Comparison of ENCODE assay signal across 9 cellular contexts in the genomic region with DNA sequence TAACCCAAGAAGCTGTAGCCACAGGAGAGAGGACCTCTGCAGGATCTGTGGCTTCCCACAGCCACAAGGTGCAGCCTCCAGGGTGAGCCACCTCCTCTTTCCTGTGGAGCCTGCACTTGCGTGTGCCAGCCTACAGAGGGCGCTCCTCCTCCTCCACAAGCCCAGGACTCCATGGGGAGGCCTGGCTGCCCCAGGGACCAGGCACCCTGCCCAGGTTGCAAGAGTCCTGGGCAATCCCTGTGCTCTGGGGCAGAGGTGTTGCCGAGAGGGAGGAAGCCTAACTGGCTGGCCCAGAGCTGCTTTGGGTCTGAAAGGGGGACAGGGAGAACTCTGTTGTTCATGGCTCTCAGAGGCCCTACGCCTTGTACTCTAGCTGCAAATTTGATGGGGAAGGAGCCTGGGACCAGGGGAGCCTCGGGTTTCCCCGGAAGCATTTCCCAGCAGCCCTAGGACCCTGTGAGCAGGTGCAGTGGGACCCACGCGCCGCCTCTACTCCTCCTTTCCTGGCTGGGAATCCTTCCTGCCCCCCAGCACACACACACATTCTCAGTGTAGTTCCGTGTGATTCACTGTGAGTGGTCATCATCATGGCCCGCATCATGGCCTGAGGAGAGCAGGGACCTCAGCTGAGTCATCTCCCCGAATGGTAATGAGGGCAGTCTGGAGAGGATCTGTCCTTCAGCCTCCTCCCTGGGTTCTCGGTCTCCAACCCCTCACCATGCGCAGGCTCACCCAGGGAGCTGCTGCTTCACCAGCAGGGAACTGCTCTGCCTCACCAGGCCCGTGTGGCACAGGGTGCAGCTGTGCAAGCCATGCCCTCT. TPM values are rescaled to one million over a fixed set of nuclear protein-coding genes. Genes with fewer than 3 reads are reported as not detected.
DNase-seq lines count a peak whose midpoint lies in the region; ATAC-seq, FAIRE-seq and TF ChIP-seq lines count a peak whose summit lies in the region.
"Had no signal": no experiment of that assay in that cellular context is flagged by ENCODE, and none has a peak within 500 bp of the region (broad histone marks: within the 10 kb centered on the region; RNA-seq: fewer than 3 reads in every experiment).

No MANE protein-coding gene starts in this region.

- no peaks in the 10 kb centered on the region for H3K9me3 Mint-ChIP-seq in activated T-helper 1 cell treated with anti-CD3 and anti-CD28 coated beads, Interleukin-12 subunit alpha, Interleukin-12 subunit beta, Interleukin-2, Interleukin-4 antibody, amounts not matched to agents 30 ng/mL and 10 ng/mL and 1 ng/mL, durations not matched to agents 14 hours and 24 hours and 36 hours

- peak overlapping the region; percentile 56 for H3K4me2 ChIP-seq in GM23248 (ENCODE audit: unreplicated experiment)

- no peak for TF ChIP-seq EP300 in gastroesophageal sphincter (IDR thresholded peaks at IDR 0.05)

- no peaks in the 10 kb centered on the region for H3K9me3 ChIP-seq in GM23248 (ENCODE audit: low read depth)
- no peaks in the 10 kb centered on the region for H3K9me3 ChIP-seq in gastroesophageal sphincter

- H3K27me3 ChIP-seq in GM23248 (replicated peaks; ENCODE audit: insufficient read depth) (no peaks in the 10 kb centered on the region), gastroesophageal sphincter (no peaks in the 10 kb centered on the region)

- H3K4me3 Mint-ChIP-seq in activated T-helper 1 cell treated with anti-CD3 and anti-CD28 coated beads, Interleukin-12 subunit alpha, Interleukin-12 subunit beta, Interleukin-2, Interleukin-4 antibody, amounts not matched to agents 30 ng/mL and 10 ng/mL and 1 ng/mL, durations not matched to agents 14 hours and 24 hours and 36 hours, result no peak overlapping the region

- 38% methylated on average over 15 of the region's 15 CpGs for WGBS in GM23248 (ENCODE audit: low coverage in 1 of 2, low lambda C conversion rate in 2 of 2, missing lambda C conversion rate in 2 of 2), 2 experiments
- 53% methylated on average over 6 of the region's 15 CpGs; no CpG with 5 or more reads in 1 of the 2 donors for whole genome bisulfite sequencing in gastroesophageal sphincter (ENCODE audit: low coverage in 1 of 2), 2 donors

- H3K4me1 Mint-ChIP-seq in activated T-helper 1 cell treated with anti-CD3 and anti-CD28 coated beads, Interleukin-12 subunit alpha, Interleukin-12 subunit beta, Interleukin-2, Interleukin-4 antibody, amounts not matched to agents 30 ng/mL and 10 ng/mL and 1 ng/mL, durations not matched to agents 14 hours and 24 hours and 36 hours (ENCODE audit: low read depth), result no peaks in the 10 kb centered on the region

- peaks cover 5% of the 10 kb centered on the region for H3K27me3 Mint-ChIP-seq in activated T-helper 1 cell treated with anti-CD3 and anti-CD28 coated beads, Interleukin-12 subunit alpha, Interleukin-12 subunit beta, Interleukin-2, Interleukin-4 antibody, amounts not matched to agents 30 ng/mL and 10 ng/mL and 1 ng/mL, durations not matched to agents 14 hours and 24 hours and 36 hours (ENCODE audit: insufficient read depth)

- no peak overlapping the region for H3K4me3 ChIP-seq in AG09309 (ENCODE audit: control insufficient read depth, low read depth, low read length)
- no peak overlapping the region for H3K4me3 ChIP-seq in GM23248
- H3K4me3 ChIP-seq in gastroesophageal sphincter, result no peak overlapping the region
- H3K4me3 ChIP-seq in retinal pigment epithelial cell (ENCODE audit: low read length), result no peak overlapping the region

- H3K9me2 ChIP-seq in GM23248 (ENCODE audit: insufficient read depth), result no peaks in the 10 kb centered on the region

- DNase-seq in AG09309 (ENCODE audit: low read depth) (peak; percentile 72), GM23248 (peak; percentile 97), RCC 7860 (ENCODE audit: low spot score) (peak; percentile 88), retinal pigment epithelial cell (ENCODE audit: low read depth) (peak; percentile 11)
- peak; percentile 59 for DNase-seq in activated T-helper 1 cell treated with anti-CD3 and anti-CD28 coated beads, Interleukin-12 subunit alpha, Interleukin-12 subunit beta, Interleukin-2, Interleukin-4 antibody, amounts not matched to agents 30 ng/mL and 10 ng/mL and 1 ng/mL, durations not matched to agents 14 hours and 24 hours and 36 hours (ENCODE audit: low spot score)

- peaks cover 35% of the 10 kb centered on the region for H3F3A ChIP-seq in GM23248 (ENCODE audit: insufficient read depth)

- H3K27ac ChIP-seq in GM23248 (peak overlapping the region; percentile 82), gastroesophageal sphincter (no peak overlapping the region)

- intact Hi-C loops in activated T-helper 1 cell treated with anti-CD3 and anti-CD28 coated beads, Interleukin-12 subunit alpha, Interleukin-12 subunit beta, Interleukin-2, Interleukin-4 antibody, amounts not matched to agents 30 ng/mL and 10 ng/mL and 1 ng/mL, durations not matched to agents 14 hours and 24 hours and 36 hours (cut with micrococcal nuclease), result loop anchor here (1.0 to 2.0 kb wide), 4 partner anchors 11 to 67 kb away; no protein-coding TSS in a partner anchor

- FAIRE-seq in RCC 7860 (lab: Jason Lieb, UNC), result peak; percentile 83

- peak; percentile 99 for TF ChIP-seq CTCF in AG09309 (IDR thresholded peaks at IDR 0.05; ENCODE audit: control insufficient read depth, insufficient read depth, low read depth, low read length, missing control alignments)
- peak in 3 of 4 experiments; percentile 73 to 87 (median 78) for TF ChIP-seq CTCF in gastroesophageal sphincter (IDR thresholded peaks at IDR 0.05)
- TF ChIP-seq CTCF in retinal pigment epithelial cell (conservative IDR thresholded peaks at IDR 0.05; ENCODE audit: low read depth, low read length), result peak; percentile 96

- in situ Hi-C loops in GM23248 (cut with MboI), result no loop called here

- peaks cover 34% of the 10 kb centered on the region for H3K4me1 ChIP-seq in GM23248 (ENCODE audit: insufficient read depth)
- peaks cover 0 to 17% (median 0%) of the 10 kb centered on the region in 3 donors for H3K4me1 ChIP-seq in gastroesophageal sphincter

- peak overlapping the region; percentile 64 for H3K9ac ChIP-seq in GM23248

- no peaks in the 10 kb centered on the region for H3K36me3 Mint-ChIP-seq in activated T-helper 1 cell treated with anti-CD3 and anti-CD28 coated beads, Interleukin-12 subunit alpha, Interleukin-12 subunit beta, Interleukin-2, Interleukin-4 antibody, amounts not matched to agents 30 ng/mL and 10 ng/mL and 1 ng/mL, durations not matched to agents 14 hours and 24 hours and 36 hours (ENCODE audit: low read depth)

- ATAC-seq in gastroesophageal sphincter, result peak; percentile 63
- no peak for ATAC-seq in GM21526 (IDR thresholded peaks at IDR 0.05; ENCODE audit: low FRiP score, unreplicated experiment)
- ATAC-seq in GM18907 (IDR thresholded peaks at IDR 0.05; ENCODE audit: unreplicated experiment), result no peak

- H2AFZ ChIP-seq in GM23248, result no peak overlapping the region

- no peaks in the 10 kb centered on the region for H3K36me3 ChIP-seq in GM23248 (ENCODE audit: low read depth)
- H3K36me3 ChIP-seq in gastroesophageal sphincter, result no peaks in the 10 kb centered on the region

- no peak for TF ChIP-seq POLR2A in gastroesophageal sphincter (IDR thresholded peaks at IDR 0.05)

- H3K79me2 ChIP-seq in GM23248 (ENCODE audit: insufficient read depth), result no peaks in the 10 kb centered on the region

- no peak overlapping the region for H3K27ac Mint-ChIP-seq in activated T-helper 1 cell treated with anti-CD3 and anti-CD28 coated beads, Interleukin-12 subunit alpha, Interleukin-12 subunit beta, Interleukin-2, Interleukin-4 antibody, amounts not matched to agents 30 ng/mL and 10 ng/mL and 1 ng/mL, durations not matched to agents 14 hours and 24 hours and 36 hours

- no peaks in the 10 kb centered on the region for H4K20me1 ChIP-seq in GM23248 (ENCODE audit: insufficient read depth)

RNA-seq across cellular contexts. Expression of a gene that starts 24.3 kb away (rescaled TPM):
- total RNA-seq in GM23248 (2014; rRNA removed; shearing (Covaris generic)), result not detected in 2 replicates
- polyA plus RNA-seq in GM23248 (2016; fragmentation: Nextera tagmentation; extraction: Ambion mirVana), result not detected in 2 replicates
- not detected in 2 replicates for total RNA-seq in activated T-helper 1 cell treated with anti-CD3 and anti-CD28 coated beads, Interleukin-12 subunit alpha, Interleukin-12 subunit beta, Interleukin-2, Interleukin-4 antibody, amounts not matched to agents 30 ng/mL and 10 ng/mL and 1 ng/mL, durations not matched to agents 14 hours and 24 hours and 36 hours
- total RNA-seq in gastroesophageal sphincter, result not detected
- total RNA-seq: skeletal muscle tissue had no signal

RNA-seq across cellular contexts. Expression of a gene that starts 28.6 kb away (rescaled TPM):
- 534 and 540 TPM in 2 replicates for total RNA-seq in GM23248 (2014; rRNA removed; shearing (Covaris generic))
- 396 and 401 TPM in 2 replicates for polyA plus RNA-seq in GM23248 (2016; fragmentation: Nextera tagmentation; extraction: Ambion mirVana)
- 0.34 and 1.3 TPM in 2 replicates for total RNA-seq in activated T-helper 1 cell treated with anti-CD3 and anti-CD28 coated beads, Interleukin-12 subunit alpha, Interleukin-12 subunit beta, Interleukin-2, Interleukin-4 antibody, amounts not matched to agents 30 ng/mL and 10 ng/mL and 1 ng/mL, durations not matched to agents 14 hours and 24 hours and 36 hours
- 10 to 100 TPM; 22.9 to 63.0 (median 34.5) TPM for total RNA-seq in gastroesophageal sphincter

Comparison
In these comparisons a context has a peak if more than half of its experiments do, and no peak if none do; other contexts are left out.
1. DNase-seq: peak in every context shown above with its lines; median percentile 97 in GM23248; 88 in RCC 7860; 72 in AG09309; 59 in activated T-helper 1 cell treated with anti-CD3 and anti-CD28 coated beads, Interleukin-12 subunit alpha, Interleukin-12 subunit beta, Interleukin-2, Interleukin-4 antibody, amounts not matched to agents 30 ng/mL and 10 ng/mL and 1 ng/mL, durations not matched to agents 14 hours and 24 hours and 36 hours; 11 in retinal pigment epithelial cell.
2. RNA of a gene that starts 28.6 kb away (total RNA-seq): 534 to 540 TPM in GM23248 and 22.9 to 63.0 TPM in gastroesophageal sphincter; 0.34 to 1.3 TPM in activated T-helper 1 cell treated with anti-CD3 and anti-CD28 coated beads, Interleukin-12 subunit alpha, Interleukin-12 subunit beta, Interleukin-2, Interleukin-4 antibody, amounts not matched to agents 30 ng/mL and 10 ng/mL and 1 ng/mL, durations not matched to agents 14 hours and 24 hours and 36 hours; every median in the first group is over 10 times any median in the second.
3. Peak in every context shown above with its lines, with median percentiles within 50 percentile points of each other: CTCF ChIP-seq.